Comparison of ENCODE assay signal across 18 cellular contexts in the genomic region with DNA sequence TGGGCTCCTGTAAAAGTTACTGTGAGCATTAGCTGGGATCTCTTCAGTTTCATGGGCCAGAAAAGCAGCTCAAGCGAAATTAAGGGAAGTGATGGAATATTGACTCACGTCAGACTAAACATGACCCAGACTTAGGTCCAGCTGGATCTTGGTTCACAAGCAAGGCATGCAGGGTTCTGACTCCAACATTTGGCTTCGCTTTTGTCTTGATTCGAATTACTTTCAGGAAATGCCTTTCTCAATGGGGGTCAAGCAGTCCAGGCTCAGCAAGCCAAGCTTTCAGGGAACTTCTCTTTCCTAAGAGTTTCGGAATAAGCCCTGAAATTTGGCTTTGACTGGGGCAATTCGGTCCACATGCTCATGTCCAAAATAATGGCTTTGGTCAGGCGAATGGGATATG.
DNase-seq lines count a peak whose midpoint lies in the region; ATAC-seq, FAIRE-seq and TF ChIP-seq lines count a peak whose summit lies in the region.
"Had no signal": no experiment of that assay in that cellular context is flagged by ENCODE, and none has a peak within 500 bp of the region (broad histone marks: within the 10 kb centered on the region; RNA-seq: fewer than 3 reads in every experiment).

No MANE protein-coding gene starts in this region.

- no peak overlapping the region for H3K56ac ChIP-seq in H1 (replicated peaks; ENCODE audit: insufficient read length, low read depth, low read length)

- H3K4me3 ChIP-seq in NT2/D1 (ENCODE audit: insufficient read length, low read depth) (no peak overlapping the region), H1 (ENCODE audit: extremely low read depth in 1 of 4, insufficient read depth in 2 of 4, low read depth in 3 of 4, low read length in 4 of 4) (no peak overlapping the region), testis (no peak overlapping the region)
- H3K4me3 ChIP-seq: left lung, PC-9 had no signal

- H2BK120ac ChIP-seq in H1 (replicated peaks; ENCODE audit: low read depth, low read length) = no peak overlapping the region

- TF ChIP-seq CTCF in H1 (IDR thresholded peaks at IDR 0.05; ENCODE audit: control extremely low read depth in 1 of 3, insufficient read depth in 1 of 3, low read depth in 1 of 3, low read length in 3 of 3) = no peak
- no peak for TF ChIP-seq CTCF in osteocyte (IDR thresholded peaks at IDR 0.05)
- no peak for TF ChIP-seq CTCF in testis (IDR thresholded peaks at IDR 0.05)

- H3K18ac ChIP-seq in H1 (ENCODE audit: extremely low read depth, low read length) = no peak overlapping the region

- no peaks in the 10 kb centered on the region for H3K79me2 ChIP-seq in H1 (ENCODE audit: control insufficient read depth in 1 of 2, insufficient read depth in 2 of 2, low read length in 2 of 2)

- peak; percentile 42 for FAIRE-seq in H1 (lab: Jason Lieb, UNC)

- no peaks in the 10 kb centered on the region for H3K36me3 Mint-ChIP-seq in osteocyte (ENCODE audit: unreplicated experiment)
- no peaks in the 10 kb centered on the region for H3K36me3 Mint-ChIP-seq in activated CD4-positive, alpha-beta T cell treated with anti-CD3 and anti-CD28 coated beads, Interleukin-2, amount 10 ng/mL, durations not matched to agents 7 days and 5 days (ENCODE audit: low read depth)
- H3K36me3 Mint-ChIP-seq: natural killer cell treated with Interleukin-12 subunit alpha and Interleukin-12 subunit beta and Interleukin-15 and Interleukin-18, amount 100 ng/mL, for 72 hours had no signal

- no peak for TF ChIP-seq POLR2A in H1 (IDR thresholded peaks at IDR 0.05; ENCODE audit: control extremely low read depth in 1 of 2, low read depth in 2 of 2, low read length in 2 of 2)
- no peak for TF ChIP-seq POLR2A in testis (IDR thresholded peaks at IDR 0.05)

- peaks cover 4% of the 10 kb centered on the region for H3K9me3 Mint-ChIP-seq in osteocyte (ENCODE audit: unreplicated experiment)
- peaks cover 3% of the 10 kb centered on the region for H3K9me3 Mint-ChIP-seq in activated CD4-positive, alpha-beta T cell treated with anti-CD3 and anti-CD28 coated beads, Interleukin-2, amount 10 ng/mL, durations not matched to agents 7 days and 5 days

- no peak overlapping the region for H3K23ac ChIP-seq in H1 (ENCODE audit: insufficient read length)

- no peak for TF ChIP-seq RAD21 in H1 (IDR thresholded peaks at IDR 0.05 in 1 of 2, conservative IDR thresholded peaks at IDR 0.05 in 1 of 2; ENCODE audit: low read depth in 2 of 2, low read length in 2 of 2)

- peak overlapping the region; percentile 79 for H3K27ac Mint-ChIP-seq in osteocyte (ENCODE audit: unreplicated experiment)
- no peak overlapping the region for H3K27ac Mint-ChIP-seq in activated CD4-positive, alpha-beta T cell treated with anti-CD3 and anti-CD28 coated beads, Interleukin-2, amount 10 ng/mL, durations not matched to agents 7 days and 5 days
- H3K27ac Mint-ChIP-seq: natural killer cell treated with Interleukin-12 subunit alpha and Interleukin-12 subunit beta and Interleukin-15 and Interleukin-18, amount 100 ng/mL, for 72 hours; stimulated activated naive CD8-positive, alpha-beta T cell treated with anti-CD3 and anti-CD28 coated beads, Interleukin-15, Interleukin-2, amounts not matched to agents 100 ng/mL and 50 ng/mL, for 24 hours had no signal

- no peaks in the 10 kb centered on the region for H3K79me1 ChIP-seq in H1 (ENCODE audit: low read depth, low read length)

- no peak overlapping the region for H2BK20ac ChIP-seq in H1 (ENCODE audit: low read length)

- H3K27me3 ChIP-seq in NT2/D1 (ENCODE audit: insufficient read depth, insufficient read length) (no peaks in the 10 kb centered on the region), H1 (replicated peaks in 1 of 4; ENCODE audit: control insufficient read depth in 3 of 4, extremely low read depth in 1 of 4, insufficient read depth in 3 of 4, low read length in 3 of 4) (no peaks in the 10 kb centered on the region), testis (no peaks in the 10 kb centered on the region)
- H3K27me3 ChIP-seq: left lung had no signal

- H2BK5ac ChIP-seq in H1 (ENCODE audit: low read depth, low read length) = no peak overlapping the region

- CTCF ChIA-PET in H1 (lab: Charles Lee; ENCODE audit: partially characterized antibody) = interaction anchor here (1.1 kb wide), 1 partner anchor 132 kb away, joined by 3 read pairs; no protein-coding TSS in a partner anchor
- CTCF ChIA-PET in activated CD4-positive, alpha-beta T cell treated with anti-CD3 and anti-CD28 coated beads, Interleukin-2, amount 10 ng/mL, durations not matched to agents 7 days and 5 days (lab: Charles Lee) = no interaction called here

- H3K4me2 ChIP-seq in H1 (ENCODE audit: insufficient read depth in 1 of 2, low read depth in 2 of 2, low read length in 2 of 2) = no peak overlapping the region
- H3K4me2 ChIP-seq: PC-9 had no signal

- H3K36me3 ChIP-seq in NT2/D1 (ENCODE audit: insufficient read depth, insufficient read length, low read length) (no peaks in the 10 kb centered on the region), H1 (ENCODE audit: control insufficient read depth in 2 of 4, insufficient read depth in 4 of 4, low read length in 3 of 4) (no peaks in the 10 kb centered on the region), testis (ENCODE audit: low read depth, missing control alignments) (no peaks in the 10 kb centered on the region)
- H3K36me3 ChIP-seq: left lung had no signal

- TF ChIP-seq EP300 in H1 (IDR thresholded peaks at IDR 0.05; ENCODE audit: borderline replicate concordance in 1 of 2, low read depth in 2 of 2, low read length in 2 of 2) = no peak

- H3K27ac ChIP-seq in H1 (ENCODE audit: low read depth, low read length) (no peak overlapping the region), testis (no peak overlapping the region)
- H3K27ac ChIP-seq: left lung, PC-9 had no signal

- H4K8ac ChIP-seq in H1 (ENCODE audit: extremely low read depth, insufficient read depth, low read length) = no peak overlapping the region

- H2AFZ ChIP-seq in H1 (ENCODE audit: low read length) = no peak overlapping the region
- H2AFZ ChIP-seq: PC-9 had no signal

- H3K4ac ChIP-seq in H1 (replicated peaks; ENCODE audit: insufficient read length, low read depth, low read length) = no peak overlapping the region

- ATAC-seq in HG02610 (IDR thresholded peaks at IDR 0.05; ENCODE audit: unreplicated experiment) = no peak
- ATAC-seq: left lung; natural killer cell treated with Interleukin-12 subunit alpha and Interleukin-12 subunit beta and Interleukin-15 and Interleukin-18, amount 100 ng/mL, for 72 hours had no signal

- no peak overlapping the region for H2BK12ac ChIP-seq in H1 (ENCODE audit: low read depth, low read length)

- POLR2A ChIA-PET in H1 (lab: Charles Lee; ENCODE audit: partially characterized antibody) = no interaction called here
- POLR2A ChIA-PET in activated CD4-positive, alpha-beta T cell treated with anti-CD3 and anti-CD28 coated beads, Interleukin-2, amount 10 ng/mL, durations not matched to agents 7 days and 5 days (lab: Charles Lee) = no interaction called here

- WGBS in H1 (ENCODE audit: extremely low coverage in 1 of 2, insufficient coverage in 1 of 2, insufficient read length in 1 of 2, insufficient replicate concordance in 2 of 2, low coverage in 1 of 2, low lambda C conversion rate in 2 of 2, missing lambda C conversion rate in 1 of 2), 2 experiments = 64% methylated on average over 7 of the region's 7 CpGs; no CpG with 5 or more reads in 1 of the 2 experiments
- WGBS in testis, 2 donors = 53 to 72% methylated on average over 7 of the region's 7 CpGs

- no peaks in the 10 kb centered on the region for H3K27me3 Mint-ChIP-seq in osteocyte (ENCODE audit: unreplicated experiment)
- H3K27me3 Mint-ChIP-seq in activated CD4-positive, alpha-beta T cell treated with anti-CD3 and anti-CD28 coated beads, Interleukin-2, amount 10 ng/mL, durations not matched to agents 7 days and 5 days = peaks cover 1% of the 10 kb centered on the region
- H3K27me3 Mint-ChIP-seq: natural killer cell treated with Interleukin-12 subunit alpha and Interleukin-12 subunit beta and Interleukin-15 and Interleukin-18, amount 100 ng/mL, for 72 hours; stimulated activated naive CD8-positive, alpha-beta T cell treated with anti-CD3 and anti-CD28 coated beads, Interleukin-15, Interleukin-2, amounts not matched to agents 100 ng/mL and 50 ng/mL, for 24 hours had no signal

- no peaks in the 10 kb centered on the region for H4K20me1 ChIP-seq in H1 (replicated peaks in 1 of 2; ENCODE audit: control insufficient read depth in 1 of 2, insufficient read depth in 2 of 2, low read length in 2 of 2)

- H3K4me1 Mint-ChIP-seq in osteocyte (ENCODE audit: unreplicated experiment) = peaks cover 28% of the 10 kb centered on the region
- H3K4me1 Mint-ChIP-seq in activated CD4-positive, alpha-beta T cell treated with anti-CD3 and anti-CD28 coated beads, Interleukin-2, amount 10 ng/mL, durations not matched to agents 7 days and 5 days = no peaks in the 10 kb centered on the region

- H4K91ac ChIP-seq in H1 (replicated peaks; ENCODE audit: insufficient read length, low read length) = no peak overlapping the region

- H3K4me3 Mint-ChIP-seq in osteocyte (ENCODE audit: unreplicated experiment) = peak overlapping the region; percentile 5
- no peak overlapping the region for H3K4me3 Mint-ChIP-seq in activated CD4-positive, alpha-beta T cell treated with anti-CD3 and anti-CD28 coated beads, Interleukin-2, amount 10 ng/mL, durations not matched to agents 7 days and 5 days
- H3K4me3 Mint-ChIP-seq: natural killer cell treated with Interleukin-12 subunit alpha and Interleukin-12 subunit beta and Interleukin-15 and Interleukin-18, amount 100 ng/mL, for 72 hours; stimulated activated naive CD8-positive, alpha-beta T cell treated with anti-CD3 and anti-CD28 coated beads, Interleukin-15, Interleukin-2, amounts not matched to agents 100 ng/mL and 50 ng/mL, for 24 hours had no signal

- H3K9me3 ChIP-seq in NT2/D1 (ENCODE audit: insufficient read depth, low read length) (peaks cover 7% of the 10 kb centered on the region; the same call in 1 of the 2 replicates), H1 (ENCODE audit: insufficient read depth in 2 of 2, low read depth in 1 of 2, low read length in 1 of 2) (0 out of 4 replicates have a peak, but pooled peaks cover 0 to 7% of the 10 kb centered on the region in 2 experiments), testis (no peaks in the 10 kb centered on the region)
- H3K9me3 ChIP-seq: left lung had no signal

- H3K4me1 ChIP-seq in NT2/D1 (ENCODE audit: insufficient read depth, insufficient read length) (no peaks in the 10 kb centered on the region), H1 (replicated peaks in 1 of 4; ENCODE audit: control insufficient read depth in 3 of 4, insufficient read depth in 4 of 4, low read length in 3 of 4) (peaks cover 2 to 10% (median 7%) of the 10 kb centered on the region in 4 experiments; a peak in 4 of 7 replicates), testis (no peaks in the 10 kb centered on the region)
- H3K4me1 ChIP-seq: left lung had no signal

- no peak overlapping the region for H3K14ac ChIP-seq in H1 (ENCODE audit: insufficient read length)

- no peak overlapping the region for H3K9ac ChIP-seq in NT2/D1 (ENCODE audit: insufficient read length, low read depth)
- no peak overlapping the region for H3K9ac ChIP-seq in H1 (replicated peaks in 1 of 4; ENCODE audit: extremely low read depth in 1 of 4, low read depth in 3 of 4, low read length in 3 of 4)

- peak; percentile 95 for DNase-seq in EH (ENCODE audit: low read depth)
- DNase-seq in NT2/D1 (ENCODE audit: low read depth, low spot score) = peak; percentile 25
- no peak for DNase-seq in H1 (ENCODE audit: low read depth in 1 of 2, low spot score in 2 of 2)
- DNase-seq in osteocyte (ENCODE audit: extremely low spot score, unreplicated experiment) = no peak
- DNase-seq in testis = no peak
- no peak for DNase-seq in stimulated activated CD4-positive, alpha-beta T cell treated with anti-CD3 and anti-CD28 coated beads, Interleukin-1b, Interleukin-23, amount 100 ng/mL, for 48 hours
- no peak for DNase-seq in activated CD4-positive, alpha-beta T cell treated with anti-CD3 and anti-CD28 coated beads, Interleukin-2, amount 10 ng/mL, durations not matched to agents 7 days and 5 days
- DNase-seq: activated CD4-positive, alpha-beta T cell treated with anti-CD3 and anti-CD28 coated beads for 4 hours; amniotic stem cell; GF-D8; head of caudate nucleus; left lung; NCI-H1092; NCI-H446 treated with DMSO at 0.1 percent for 48 hours; PC-9 had no signal

- H3K23me2 ChIP-seq in H1 (ENCODE audit: low read depth, low read length) = no peaks in the 10 kb centered on the region

- intact Hi-C loops in testis (cut with DNase I; ENCODE audit: low total_unique reads) = no loop called here

- H2AK5ac ChIP-seq in H1 (ENCODE audit: low read depth, low read length) = no peak overlapping the region

- no peak overlapping the region for H2BK15ac ChIP-seq in H1 (ENCODE audit: low read length)

- no peak overlapping the region for H4K5ac ChIP-seq in H1 (ENCODE audit: insufficient read length, low read depth, low read length)

Comparison
In these comparisons a context has a peak if more than half of its experiments do, and no peak if none do; other contexts are left out.
1. DNase-seq: peak in EH (single experiment) and NT2/D1 (single experiment); none in H1 (0 of 2), osteocyte (single experiment), testis (single experiment), stimulated activated CD4-positive, alpha-beta T cell treated with anti-CD3 and anti-CD28 coated beads, Interleukin-1b, Interleukin-23, amount 100 ng/mL, for 48 hours (single experiment) and activated CD4-positive, alpha-beta T cell treated with anti-CD3 and anti-CD28 coated beads, Interleukin-2, amount 10 ng/mL, durations not matched to agents 7 days and 5 days (single experiment).